In genomic region chr16:30961384-30961783, GRCh38 we compare ENCODE assay signal across 25 cellular contexts.
"Had no signal": no experiment of that assay in that cellular context is flagged by ENCODE, and none has a peak within 500 bp of the region (broad histone marks: within the 10 kb centered on the region; RNA-seq: fewer than 3 reads in every experiment).

No MANE protein-coding gene starts in this region.

- H3K9me3 ChIP-seq: left ventricle myocardium inferior, ovary, right atrium auricular region, stomach, testis, thyroid gland, upper lobe of right lung had no signal

- H3K4me3 ChIP-seq: left ventricle myocardium inferior, lung, ovary, right atrium auricular region, skin epidermis, stomach, testis, thyroid gland, upper lobe of right lung had no signal

- H3K9me3 Mint-ChIP-seq: mesothelial cell of epicardium; naive B cell; natural killer cell; stimulated activated naive B cell treated with anti-CD40 and anti-IgM and Interleukin-4, amounts not matched to agents 10 μg/mL and 1 μg/mL and 100 μg/mL, for 72 hours had no signal

- H3K4me3 Mint-ChIP-seq: mesothelial cell of epicardium; natural killer cell; stimulated activated naive B cell treated with anti-CD40 and anti-IgM and Interleukin-4, amounts not matched to agents 10 μg/mL and 1 μg/mL and 100 μg/mL, for 72 hours had no signal

- H3K27ac Mint-ChIP-seq: mesothelial cell of epicardium; naive B cell; progenitor cell of endocrine pancreas; stimulated activated naive B cell treated with anti-CD40 and anti-IgM and Interleukin-4, amounts not matched to agents 10 μg/mL and 1 μg/mL and 100 μg/mL, for 72 hours had no signal

- H3K36me3 ChIP-seq: ovary had no signal

- ATAC-seq: natural killer cell; sciatic nerve; stimulated activated naive B cell treated with anti-CD40 and anti-IgM and Interleukin-4, amounts not matched to agents 10 μg/mL and 1 μg/mL and 100 μg/mL, for 72 hours; stimulated activated naive CD8-positive, alpha-beta T cell treated with anti-CD3 and anti-CD28 coated beads, Interleukin-15, Interleukin-2, amounts not matched to agents 100 U/mL and 50 U/mL, for 24 hours; upper lobe of right lung had no signal

- H3K27ac ChIP-seq: left ventricle myocardium inferior, ovary, right atrium auricular region, skin epidermis, stomach, testis, thyroid gland, upper lobe of right lung had no signal

- DNase-seq: hypothalamus; islet precursor cell; left ventricle myocardium inferior; mesendoderm; naive B cell; natural killer cell; occipital lobe; ovary; stimulated activated CD4-positive, alpha-beta T cell treated with anti-CD3 and anti-CD28 coated beads, Interleukin-12 subunit alpha, Interleukin-12 subunit beta, amount 100 ng/mL, for 4 hours; stimulated activated CD4-positive, alpha-beta T cell treated with anti-CD3 and anti-CD28 coated beads, Interleukin-15, amount 100 ng/mL, for 24 hours; stimulated activated CD4-positive, alpha-beta T cell treated with anti-CD3 and anti-CD28 coated beads, Interleukin-2, amount 100 ng/mL, for 24 hours; stimulated activated CD4-positive, alpha-beta T cell treated with anti-CD3 and anti-CD28 coated beads, Interleukin-4, amount 100 ng/mL, for 1 hour; stimulated activated naive B cell treated with anti-CD40 and anti-IgM and Interleukin-4, amounts not matched to agents 10 μg/mL and 1 μg/mL and 100 μg/mL, for 72 hours; stimulated activated naive CD8-positive, alpha-beta T cell treated with anti-CD3 and anti-CD28 coated beads, Interleukin-15, Interleukin-2, amounts not matched to agents 100 U/mL and 50 U/mL, for 24 hours; stomach; testis; thyroid gland; trophoblast cell; upper lobe of right lung had no signal

- H3K27me3 ChIP-seq: ovary, right atrium auricular region, stomach, testis, thyroid gland, upper lobe of right lung had no signal

- H3K27me3 Mint-ChIP-seq: naive B cell; progenitor cell of endocrine pancreas; stimulated activated naive B cell treated with anti-CD40 and anti-IgM and Interleukin-4, amounts not matched to agents 10 μg/mL and 1 μg/mL and 100 μg/mL, for 72 hours had no signal
